Comparison of ENCODE assay signal across 9 cellular contexts in the genomic region with DNA sequence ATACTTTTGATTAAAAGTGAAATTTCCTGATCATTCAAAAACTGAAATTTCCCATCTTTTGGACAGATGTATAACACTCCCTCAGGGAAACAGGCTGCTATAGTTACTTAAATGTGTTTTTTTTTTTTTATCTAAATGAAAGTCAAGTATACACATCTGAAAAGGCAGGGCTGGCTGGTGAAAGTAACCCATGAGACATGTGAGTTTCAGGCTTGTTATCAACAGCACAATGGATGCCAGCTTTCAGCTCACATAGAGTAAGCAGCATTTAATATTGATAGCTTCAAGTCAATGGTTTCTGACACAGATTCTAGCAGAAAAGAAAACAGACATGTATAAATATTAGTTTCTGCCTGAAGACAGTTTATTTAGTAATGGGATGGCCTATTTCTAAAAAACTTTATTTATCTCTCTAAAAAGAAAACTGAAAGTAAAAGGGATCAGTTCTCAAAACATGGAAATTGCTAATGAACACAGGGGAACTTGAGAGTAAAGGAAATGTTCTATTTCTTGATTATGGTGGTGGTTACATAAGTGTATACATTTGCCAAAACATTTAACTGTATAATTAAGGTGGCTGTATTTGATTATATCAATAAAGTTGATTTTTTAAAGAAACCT.
DNase-seq lines count a peak whose midpoint lies in the region; ATAC-seq and TF ChIP-seq lines count a peak whose summit lies in the region.
"Had no signal": no experiment of that assay in that cellular context is flagged by ENCODE, and none has a peak within 500 bp of the region (broad histone marks: within the 10 kb centered on the region; RNA-seq: fewer than 3 reads in every experiment).

No MANE protein-coding gene starts in this region.

- H3K27ac ChIP-seq in KMS-11 (no peak overlapping the region), adrenal gland (peak overlapping the region in 1 of 5 donors; percentile 35)
- H3K27ac ChIP-seq: epithelial cell of prostate had no signal

- no peaks in the 10 kb centered on the region for H3K79me2 ChIP-seq in KMS-11 (ENCODE audit: insufficient read depth, low read depth)

- H3K27ac Mint-ChIP-seq in naive thymus-derived CD8-positive, alpha-beta T cell, result peak overlapping the region in 6 of 10 donors; percentile 9 to 60 (median 26)

- intact Hi-C loops in adrenal gland (cut with DNase I), result no loop called here

- H3K9me3 Mint-ChIP-seq in naive thymus-derived CD8-positive, alpha-beta T cell, result peaks cover 0 to 3% (median 0%) of the 10 kb centered on the region in 9 donors

- in situ Hi-C loops in HAP-1 (cut with MboI; ENCODE audit: low sequenced_read_pairs), result no loop called here

- no peaks in the 10 kb centered on the region for H4K20me1 ChIP-seq in KMS-11 (ENCODE audit: insufficient read depth)

- H3K9me3 ChIP-seq in adrenal gland (replicated peaks in 1 of 3), result no peaks in the 10 kb centered on the region
- H3K9me3 ChIP-seq in HAP-1, result no peaks in the 10 kb centered on the region

- DNase-seq in naive thymus-derived CD8-positive, alpha-beta T cell, result peak in 2 of 10 donors; percentile 5 to 6
- DNase-seq in adrenal gland, result no peak
- no peak for DNase-seq in foreskin melanocyte
- DNase-seq in NCI-H774 (lab: John Stamatoyannopoulos, UW), result no peak
- no peak for DNase-seq in HAP-1 (ENCODE audit: low spot score in 2 of 2)

- POLR2A ChIA-PET in naive thymus-derived CD8-positive, alpha-beta T cell (lab: Charles Lee), result no interaction called here

- H3K9ac ChIP-seq in KMS-11, result no peak overlapping the region

- no peak for TF ChIP-seq POLR2A in adrenal gland (IDR thresholded peaks at IDR 0.05)

- peaks cover 0 to 5% (median 2%) of the 10 kb centered on the region in 3 donors for H3K36me3 Mint-ChIP-seq in naive thymus-derived CD8-positive, alpha-beta T cell

- H3K4me3 Mint-ChIP-seq in naive thymus-derived CD8-positive, alpha-beta T cell, result peak overlapping the region; percentile 19 to 64 (median 49)

- H3K27me3 Mint-ChIP-seq in naive thymus-derived CD8-positive, alpha-beta T cell, result peaks cover 0 to 4% (median 0%) of the 10 kb centered on the region in 5 donors

- H3K4me1 Mint-ChIP-seq in naive thymus-derived CD8-positive, alpha-beta T cell, result peaks cover 0 to 13% (median 6%) of the 10 kb centered on the region in 4 donors

- TF ChIP-seq CTCF in KMS-11 (conservative IDR thresholded peaks at IDR 0.05; ENCODE audit: low read depth, low read length) (no peak), adrenal gland (IDR thresholded peaks at IDR 0.05) (no peak)

- peaks cover 10% of the 10 kb centered on the region for H3K4me1 ChIP-seq in KMS-11 (ENCODE audit: low read depth, poor library complexity, severe bottlenecking)
- peaks cover 0 to 17% of the 10 kb centered on the region in 2 donors for H3K4me1 ChIP-seq in adrenal gland (replicated peaks in 1 of 2)
- H3K4me1 ChIP-seq in HAP-1, result no peaks in the 10 kb centered on the region

- H3K4me2 ChIP-seq in KMS-11, result peak overlapping the region; percentile 23

- peak; percentile 74 for ATAC-seq in GM18861 (IDR thresholded peaks at IDR 0.05; ENCODE audit: unreplicated experiment)
- ATAC-seq in GM21786 (IDR thresholded peaks at IDR 0.05; ENCODE audit: unreplicated experiment), result peak; percentile 92
- no peak for ATAC-seq in naive thymus-derived CD8-positive, alpha-beta T cell

- H3K27me3 ChIP-seq in KMS-11 (ENCODE audit: insufficient read depth, low read depth), result no peaks in the 10 kb centered on the region
- H3K27me3 ChIP-seq in adrenal gland, result no peaks in the 10 kb centered on the region
- H3K27me3 ChIP-seq in HAP-1 (ENCODE audit: low read depth), result 0 out of 2 replicates have a peak, but pooled peaks cover 3% of the 10 kb centered on the region

- H3K4me3 ChIP-seq in KMS-11 (IDR thresholded peaks at IDR 0.05; ENCODE audit: insufficient read depth, low read depth, low read length) (no peak overlapping the region), adrenal gland (peak overlapping the region in 2 of 4 donors; percentile 3 to 33), HAP-1 (no peak overlapping the region)

- H2AFZ ChIP-seq in KMS-11 (ENCODE audit: low read depth), result no peak overlapping the region; the same call in 1 of the 2 replicates

- no peaks in the 10 kb centered on the region for H3K36me3 ChIP-seq in KMS-11 (ENCODE audit: insufficient read depth)
- H3K36me3 ChIP-seq in adrenal gland (replicated peaks in 1 of 2), result no peaks in the 10 kb centered on the region
- no peaks in the 10 kb centered on the region for H3K36me3 ChIP-seq in HAP-1 (replicated peaks)

Comparison
In these comparisons a context has a peak if more than half of its experiments do, and no peak if none do; other contexts are left out.
1. ATAC-seq: peak in GM18861 (single experiment) and GM21786 (single experiment); none in naive thymus-derived CD8-positive, alpha-beta T cell (0 of 2).